28 cellular contexts compared by ENCODE assay signal in the genomic region with DNA sequence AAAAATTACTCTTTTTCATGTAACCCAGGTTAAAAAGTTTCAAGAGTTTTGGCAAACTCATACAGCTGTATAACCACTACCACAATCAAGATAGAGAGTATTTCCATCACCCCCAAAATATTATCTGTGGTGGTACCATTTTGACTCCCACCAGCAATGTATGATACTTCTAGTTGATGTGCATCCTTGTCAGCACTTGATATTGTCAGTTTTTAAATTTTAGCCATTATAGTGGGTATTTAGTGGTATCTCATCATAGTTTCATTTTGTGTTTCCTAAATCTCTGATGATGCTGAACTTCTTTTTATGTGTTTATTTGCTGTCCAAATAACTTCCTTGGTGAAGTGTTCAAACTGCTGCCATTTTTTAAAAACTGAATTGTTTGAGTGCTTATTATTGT.
"Had no signal": no experiment of that assay in that cellular context is flagged by ENCODE, and none has a peak within 500 bp of the region (broad histone marks: within the 10 kb centered on the region; RNA-seq: fewer than 3 reads in every experiment).

No MANE protein-coding gene starts in this region.

- DNase-seq: natural killer cell; occipital lobe; ovary; posterior cingulate gyrus; psoas muscle; right cardiac atrium; spleen; stimulated activated CD4-positive, alpha-beta T cell treated with anti-CD3 and anti-CD28 coated beads, Interleukin-12 subunit alpha, Interleukin-12 subunit beta, amount 100 ng/mL, for 4 hours; stimulated activated CD4-positive, alpha-beta T cell treated with anti-CD3 and anti-CD28 coated beads, Interleukin-1b, Interleukin-23, amount 100 ng/mL, for 48 hours; stimulated activated CD4-positive, alpha-beta T cell treated with anti-CD3 and anti-CD28 coated beads, Interleukin-4, amount 100 ng/mL, for 1 hour; stimulated activated CD4-positive, alpha-beta T cell treated with anti-CD3 and anti-CD28 coated beads, Interleukin-4, amount 100 ng/mL, for 4 hours; stimulated activated CD8-positive, alpha-beta memory T cell treated with anti-CD3 and anti-CD28 coated beads, Interleukin-4, amount 100 ng/mL, for 48 hours; stimulated activated naive CD4-positive, alpha-beta T cell; stimulated activated naive CD8-positive, alpha-beta T cell treated with anti-CD3 and anti-CD28 coated beads, Interleukin-15, amount 100 ng/mL, for 72 hours; stimulated activated naive CD8-positive, alpha-beta T cell treated with anti-CD3 and anti-CD28 coated beads, Interleukin-15, Interleukin-2, amounts not matched to agents 100 U/mL and 50 U/mL, for 24 hours; substantia nigra; testis; tibial artery; transverse colon; upper lobe of right lung; uterus had no signal

- H3K4me3 ChIP-seq: neural progenitor cell, ovary, psoas muscle, skin epidermis, smooth muscle cell, spleen, suprapubic skin, testis, tibial artery, transverse colon, upper lobe of right lung, uterus had no signal

- H3K9me3 ChIP-seq: ovary, suprapubic skin, testis, uterus had no signal

- H3K36me3 ChIP-seq: neural progenitor cell, ovary, spleen, suprapubic skin, tibial artery, transverse colon, upper lobe of right lung, uterus had no signal

- H3K27ac ChIP-seq: neural progenitor cell, ovary, parathyroid adenoma, psoas muscle, skin epidermis, spleen, suprapubic skin, testis, tibial artery, transverse colon, upper lobe of right lung, uterus had no signal

- H3K4me1 ChIP-seq: neural progenitor cell, parathyroid adenoma, psoas muscle, spleen, testis, upper lobe of right lung had no signal

- H3K27me3 ChIP-seq: neural progenitor cell, ovary, spleen, suprapubic skin, testis, tibial artery, transverse colon, upper lobe of right lung, uterus had no signal

- H3K9ac ChIP-seq: neural progenitor cell, parathyroid adenoma had no signal

- H2AFZ ChIP-seq: neural progenitor cell, parathyroid adenoma had no signal

- ATAC-seq: natural killer cell; psoas muscle; right cardiac atrium; sciatic nerve; stimulated activated memory B cell treated with anti-CD40 and anti-IgM and Interleukin-4, amounts not matched to agents 10 μg/mL and 1 μg/mL and 100 μg/mL, for 72 hours; stimulated activated naive CD8-positive, alpha-beta T cell treated with anti-CD3 and anti-CD28 coated beads, Interleukin-15, amount 100 ng/mL, for 72 hours; stimulated activated naive CD8-positive, alpha-beta T cell treated with anti-CD3 and anti-CD28 coated beads, Interleukin-15, Interleukin-2, amounts not matched to agents 100 U/mL and 50 U/mL, for 24 hours; upper lobe of right lung had no signal

- H3K4me2 ChIP-seq: neural progenitor cell, smooth muscle cell had no signal
